In genomic region chr10:78524342-78524741, GRCh38 we compare ENCODE assay signal across 17 cellular contexts.
DNase-seq lines count a peak whose midpoint lies in the region; ATAC-seq and TF ChIP-seq lines count a peak whose summit lies in the region.
"Had no signal": no experiment of that assay in that cellular context is flagged by ENCODE, and none has a peak within 500 bp of the region (broad histone marks: within the 10 kb centered on the region; RNA-seq: fewer than 3 reads in every experiment).

No MANE protein-coding gene starts in this region.

- no peaks in the 10 kb centered on the region for H3K36me3 ChIP-seq in trophoblast cell (ENCODE audit: control insufficient read depth in 1 of 2, insufficient read depth in 2 of 2, low read length in 2 of 2)

- H2BK5ac ChIP-seq in trophoblast cell (ENCODE audit: low read depth, low read length, poor library complexity), result no peak overlapping the region

- no peaks in the 10 kb centered on the region for H3K36me3 Mint-ChIP-seq in activated T-cell treated with anti-CD3 and anti-CD28 coated beads, Interleukin-2, amount 50 U/mL, for 24 hours (ENCODE audit: low read depth)
- H3K36me3 Mint-ChIP-seq: CD4-positive, CD25-positive, alpha-beta regulatory T cell; IgD-negative memory B cell had no signal

- no peak overlapping the region for H2AK5ac ChIP-seq in trophoblast cell (ENCODE audit: low read length)

- no peak overlapping the region for H3K18ac ChIP-seq in trophoblast cell (ENCODE audit: low read length)

- H3K4me3 Mint-ChIP-seq in activated T-cell treated with anti-CD3 and anti-CD28 coated beads, Interleukin-2, amount 50 U/mL, for 24 hours, result no peak overlapping the region
- H3K4me3 Mint-ChIP-seq: CD4-positive, CD25-positive, alpha-beta regulatory T cell; IgD-negative memory B cell had no signal

- H3K9me3 ChIP-seq in trophoblast cell (ENCODE audit: insufficient read depth, low read depth, low read length), result no peaks in the 10 kb centered on the region

- H2AFZ ChIP-seq in trophoblast cell (ENCODE audit: insufficient read depth, low read length, poor library complexity), result no peak overlapping the region

- H3K4me1 Mint-ChIP-seq in activated T-cell treated with anti-CD3 and anti-CD28 coated beads, Interleukin-2, amount 50 U/mL, for 24 hours (ENCODE audit: low read depth), result peaks cover 4% of the 10 kb centered on the region
- H3K4me1 Mint-ChIP-seq: IgD-negative memory B cell had no signal

- H3K14ac ChIP-seq in trophoblast cell (ENCODE audit: low read length), result peak overlapping the region; percentile 20

- peak; percentile 26 for DNase-seq in NCI-H1694 (lab: John Stamatoyannopoulos, UW)
- DNase-seq in RPMI7951 (ENCODE audit: low read depth), result peak; percentile 36
- DNase-seq in coronary artery (ENCODE audit: low spot score), result peak; percentile 54
- DNase-seq in trophoblast cell, result no peak
- DNase-seq in AG08395 (ENCODE audit: low spot score), result no peak
- no peak for DNase-seq in activated T-cell treated with anti-CD3 and anti-CD28 coated beads, Interleukin-2, amount 50 U/mL, for 24 hours
- DNase-seq: ACHN; AML-193; CD4-positive, CD25-positive, alpha-beta regulatory T cell; GF-D8; HCEC 1CT; Karpas-422; NCI-H1417 treated with DMSO at 0.1 percent for 48 hours; PC-3 had no signal

- H2BK120ac ChIP-seq in trophoblast cell (ENCODE audit: insufficient read depth, low read length, poor library complexity), result peak overlapping the region; percentile 37

- H3K9ac ChIP-seq in trophoblast cell (ENCODE audit: low read length), result no peak overlapping the region

- no peak overlapping the region for H4K91ac ChIP-seq in trophoblast cell (ENCODE audit: low read depth, low read length)

- H3K4me1 ChIP-seq in trophoblast cell (ENCODE audit: control insufficient read depth in 1 of 2, insufficient read depth in 2 of 2, low read length in 2 of 2), result peaks cover 3 to 14% of the 10 kb centered on the region in 2 experiments

- no peak overlapping the region for H3K27ac ChIP-seq in coronary artery
- H3K27ac ChIP-seq in trophoblast cell (ENCODE audit: low read depth, low read length), result no peak overlapping the region
- H3K27ac ChIP-seq: RWPE1 had no signal

- no peak for TF ChIP-seq CTCF in coronary artery (IDR thresholded peaks at IDR 0.05)

- no peak overlapping the region for H3K23ac ChIP-seq in trophoblast cell (ENCODE audit: low read length)

- no peaks in the 10 kb centered on the region for H3K9me3 Mint-ChIP-seq in activated T-cell treated with anti-CD3 and anti-CD28 coated beads, Interleukin-2, amount 50 U/mL, for 24 hours
- H3K9me3 Mint-ChIP-seq: CD4-positive, CD25-positive, alpha-beta regulatory T cell; IgD-negative memory B cell had no signal

- no peak for ATAC-seq in HG02571 (IDR thresholded peaks at IDR 0.05; ENCODE audit: unreplicated experiment)
- ATAC-seq: PC-3 had no signal

- no peaks in the 10 kb centered on the region for H3K27me3 ChIP-seq in trophoblast cell (ENCODE audit: insufficient read depth, low read length)

- H4K12ac ChIP-seq in trophoblast cell (ENCODE audit: low read depth, low read length), result no peak overlapping the region

- H3K79me2 ChIP-seq in trophoblast cell (ENCODE audit: control insufficient read depth, insufficient read depth, low read length, poor library complexity), result no peaks in the 10 kb centered on the region

- no peak overlapping the region for H3K27ac Mint-ChIP-seq in activated T-cell treated with anti-CD3 and anti-CD28 coated beads, Interleukin-2, amount 50 U/mL, for 24 hours
- H3K27ac Mint-ChIP-seq: CD4-positive, CD25-positive, alpha-beta regulatory T cell; IgD-negative memory B cell had no signal

- no peak overlapping the region for H4K8ac ChIP-seq in trophoblast cell (ENCODE audit: low read depth, low read length)

- H3K4me3 ChIP-seq in coronary artery (no peak overlapping the region), trophoblast cell (ENCODE audit: low read depth, low read length) (no peak overlapping the region)

- no CpG with 5 or more reads among the region's 5 CpGs for WGBS in trophoblast cell (ENCODE audit: extremely low coverage, insufficient coverage, insufficient read length)

- H3K4me2 ChIP-seq in trophoblast cell (ENCODE audit: low read length), result no peak overlapping the region

- H3K27me3 Mint-ChIP-seq in activated T-cell treated with anti-CD3 and anti-CD28 coated beads, Interleukin-2, amount 50 U/mL, for 24 hours, result no peaks in the 10 kb centered on the region
- H3K27me3 Mint-ChIP-seq: CD4-positive, CD25-positive, alpha-beta regulatory T cell; IgD-negative memory B cell had no signal

- no peak overlapping the region for H2BK12ac ChIP-seq in trophoblast cell (ENCODE audit: low read length)

- peaks cover 2% of the 10 kb centered on the region for H3K79me1 ChIP-seq in trophoblast cell (ENCODE audit: low read length)

- no peak overlapping the region for H3K4ac ChIP-seq in trophoblast cell (ENCODE audit: low read depth, low read length)

Comparison
In these comparisons a context has a peak if more than half of its experiments do, and no peak if none do; other contexts are left out.
1. DNase-seq: peak in NCI-H1694 (single experiment), RPMI7951 (single experiment) and coronary artery (single experiment); none in trophoblast cell (0 of 2), AG08395 (single experiment) and activated T-cell treated with anti-CD3 and anti-CD28 coated beads, Interleukin-2, amount 50 U/mL, for 24 hours (single experiment).